In the genomic region with DNA sequence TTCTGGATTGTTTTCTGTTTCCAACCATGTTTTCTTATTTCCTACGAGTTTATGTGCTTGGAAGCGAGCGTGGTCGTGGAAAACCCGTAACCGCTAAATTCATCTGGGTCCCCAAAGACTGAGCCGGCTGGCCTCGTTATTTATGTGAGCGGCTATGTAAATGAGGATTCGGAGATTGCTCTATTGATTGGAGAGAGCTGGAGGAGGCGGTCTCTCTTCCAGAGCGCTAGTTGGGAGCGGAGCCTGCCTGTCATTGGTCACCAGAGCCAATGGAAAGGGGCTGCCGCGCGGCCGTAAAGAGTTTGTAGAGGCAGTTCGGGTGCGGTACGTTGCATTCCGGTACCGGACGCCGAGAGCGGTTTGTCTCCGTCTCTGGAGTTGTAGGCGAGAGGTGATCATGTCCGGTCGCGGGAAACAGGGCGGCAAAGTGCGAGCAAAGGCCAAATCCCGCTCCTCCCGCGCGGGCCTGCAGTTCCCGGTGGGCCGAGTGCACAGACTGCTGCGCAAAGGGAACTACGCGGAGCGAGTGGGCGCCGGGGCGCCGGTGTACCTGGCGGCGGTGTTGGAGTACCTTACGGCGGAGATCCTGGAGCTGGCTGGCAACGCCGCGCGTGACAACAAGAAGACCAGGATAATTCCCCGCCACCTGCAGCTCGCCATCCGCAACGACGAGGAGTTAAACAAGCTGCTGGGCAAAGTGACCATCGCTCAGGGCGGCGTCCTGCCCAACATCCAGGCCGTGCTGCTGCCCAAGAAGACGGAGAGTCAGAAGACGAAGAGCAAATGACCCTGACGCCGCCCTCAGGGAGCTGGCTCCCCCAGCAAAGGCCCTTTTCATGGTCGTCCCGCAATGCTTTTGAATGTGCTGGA, we compare ENCODE assay signal across 8 cellular contexts. TPM values are rescaled to one million over a fixed set of nuclear protein-coding genes. Genes with fewer than 3 reads are reported as not detected.
DNase-seq lines count a peak whose midpoint lies in the region; FAIRE-seq and TF ChIP-seq lines count a peak whose summit lies in the region.

No MANE protein-coding gene starts in this region.

- intact Hi-C loops in kidney (cut with DNase I) = no loop called here

- H3K4me1 Mint-ChIP-seq in chondrocyte (ENCODE audit: low read depth) = peaks cover 51% of the 10 kb centered on the region

- H2AFZ ChIP-seq in MM.1S (ENCODE audit: low read length) = peak overlapping the region; percentile 80

- H3K27me3 ChIP-seq in MM.1S (replicated peaks; ENCODE audit: insufficient read depth, low read length) = no peaks in the 10 kb centered on the region

- H3K27me3 Mint-ChIP-seq in chondrocyte (ENCODE audit: low read depth) = no peaks in the 10 kb centered on the region

- no peak for TF ChIP-seq CTCF in MM.1S (IDR thresholded peaks at IDR 0.05; ENCODE audit: low read length)
- TF ChIP-seq CTCF in chondrocyte (IDR thresholded peaks at IDR 0.05) = peak; percentile 40
- no peak for TF ChIP-seq CTCF in kidney (IDR thresholded peaks at IDR 0.05; ENCODE audit: borderline replicate concordance, extremely low read depth, insufficient read depth)

- peak overlapping the region; percentile 66 for H3K9ac ChIP-seq in MM.1S (ENCODE audit: low read length)
- H3K9ac ChIP-seq in kidney (ENCODE audit: low read length in 2 of 2) = peak overlapping the region; percentile 80 to 92

- peak overlapping the region; percentile 77 for H3K4me3 ChIP-seq in MM.1S (ENCODE audit: low read length)
- H3K4me3 ChIP-seq in kidney (ENCODE audit: low read length in 2 of 2) = peak overlapping the region; percentile 66 to 77

- peak overlapping the region; percentile 77 for H3K4me2 ChIP-seq in MM.1S (ENCODE audit: low read depth, low read length)

- H3K27ac Mint-ChIP-seq in chondrocyte (ENCODE audit: unreplicated experiment) = peak overlapping the region; percentile 98

- no peaks in the 10 kb centered on the region for H3K36me3 Mint-ChIP-seq in chondrocyte (ENCODE audit: low read depth)

- H3K27ac ChIP-seq in MM.1S (ENCODE audit: low read length) = peak overlapping the region; percentile 60
- H3K27ac ChIP-seq in kidney (ENCODE audit: low read depth in 2 of 2, low read length in 2 of 2) = peak overlapping the region; percentile 95 to 96

- H4K20me1 ChIP-seq in MM.1S (ENCODE audit: insufficient read depth, low read length) = no peaks in the 10 kb centered on the region

- H3K9me3 ChIP-seq in MM.1S (replicated peaks; ENCODE audit: insufficient read depth, low read length) (no peaks in the 10 kb centered on the region), kidney (ENCODE audit: control insufficient read depth in 1 of 2, low read length in 2 of 2) (no peaks in the 10 kb centered on the region)

- in situ Hi-C loops in G401 (cut with HindIII; ENCODE audit: low sequenced_read_pairs) = no loop called here

- 0 out of 2 replicates have a peak, but pooled peaks cover under 1% of the 10 kb centered on the region for H3K79me2 ChIP-seq in MM.1S (ENCODE audit: low read length)

- H3K36me3 ChIP-seq in MM.1S (replicated peaks; ENCODE audit: insufficient read depth, low read length) = no peaks in the 10 kb centered on the region
- H3K36me3 ChIP-seq in kidney (ENCODE audit: control insufficient read depth in 1 of 2, insufficient read depth in 2 of 2, low read length in 2 of 2) = no peaks in the 10 kb centered on the region

- DNase-seq in G401 (ENCODE audit: low spot score) (peak; percentile 97), H4 (ENCODE audit: low spot score) (peak; percentile 72), MM.1S (peak; percentile 91), chondrocyte (ENCODE audit: low spot score) (peak; percentile 96), kidney (peak; percentile 98), DMS79 treated with DMSO at 0.1 percent for 48 hours (lab: John Stamatoyannopoulos, UW) (no peak)
- peak; percentile 75 to 79 for DNase-seq in activated CD4-positive, alpha-beta T cell treated with anti-CD3 and anti-CD28 coated beads for 24 hours (ENCODE audit: low read depth in 2 of 2)
- peak; percentile 81 to 86 (median 83) for DNase-seq in stimulated activated CD4-positive, alpha-beta T cell treated with anti-CD3 and anti-CD28 coated beads, Interleukin-12 subunit alpha, Interleukin-12 subunit beta, amount 100 ng/mL, for 48 hours (ENCODE audit: low read depth in 2 of 3, low spot score in 1 of 3)

- peaks cover 33% of the 10 kb centered on the region for H3F3A ChIP-seq in MM.1S (ENCODE audit: insufficient read depth, low read length)

- H3K4me1 ChIP-seq in MM.1S (ENCODE audit: low read length) (peaks cover 4% of the 10 kb centered on the region; the same call in 1 of the 2 replicates), kidney (ENCODE audit: control insufficient read depth in 1 of 2, insufficient read depth in 1 of 2, low read depth in 1 of 2, low read length in 2 of 2) (peaks cover 3 to 6% of the 10 kb centered on the region in 2 donors)

- FAIRE-seq in kidney (lab: Jason Lieb, UNC) = peak; percentile 74

- peak overlapping the region; percentile 98 for H3K4me3 Mint-ChIP-seq in chondrocyte (ENCODE audit: unreplicated experiment)

- no peaks in the 10 kb centered on the region for H3K9me2 ChIP-seq in MM.1S (replicated peaks; ENCODE audit: insufficient read depth, low read length)

- no peaks in the 10 kb centered on the region for H3K9me3 Mint-ChIP-seq in chondrocyte (ENCODE audit: low read depth)

RNA-seq across cellular contexts. Expression of a gene that starts 29.0 kb away (rescaled TPM):
- total RNA-seq in G401 (2014; rRNA removed; shearing (Covaris generic)) = 17.8 and 18.4 TPM in 2 replicates
- total RNA-seq in H4 (2014; rRNA removed; shearing (Covaris generic)) = 21.3 and 35.5 TPM in 2 replicates
- total RNA-seq in chondrocyte = 46.2 to 55.5 TPM (median 51.1 TPM) in 3 replicates
- total RNA-seq in kidney = 55.5 TPM
- polyA plus RNA-seq in kidney (ENCODE audit: insufficient read depth, low read depth, low replicate concordance) = 17.6 TPM

RNA-seq across cellular contexts. Expression of a gene that starts 29.2 kb away (rescaled TPM):
- total RNA-seq in G401 (2014; rRNA removed; shearing (Covaris generic)) = 1.6 and 2.6 TPM in 2 replicates
- 1.2 and 2.8 TPM in 2 replicates for total RNA-seq in H4 (2014; rRNA removed; shearing (Covaris generic))
- total RNA-seq in chondrocyte (0.82 to 1.0 TPM (median 0.92 TPM) in 3 replicates), kidney (2.0 TPM)
- polyA plus RNA-seq in kidney (ENCODE audit: insufficient read depth, low read depth, low replicate concordance) = 4.5 TPM

RNA-seq across cellular contexts. Expression of a gene that starts 39.7 kb away (rescaled TPM):
- total RNA-seq in G401 (2014; rRNA removed; shearing (Covaris generic)) = not detected in 2 replicates
- total RNA-seq in H4 (2014; rRNA removed; shearing (Covaris generic)) = not detected in 2 replicates
- total RNA-seq in chondrocyte (0.15 to 0.17 TPM in 2 of 3 replicates, not detected in the other), kidney (0.76 TPM)
- 10.9 TPM for polyA plus RNA-seq in kidney (ENCODE audit: insufficient read depth, low read depth, low replicate concordance)
